ENCODE assay signal across 18 cellular contexts in genomic region chr11:1387521-1387920, GRCh38. TPM values are rescaled to one million over a fixed set of nuclear protein-coding genes. Genes with fewer than 3 reads are reported as not detected.
A peak's percentile ranks its signal among the peaks of the same experiment; 100 is the strongest.
DNase-seq lines count a peak whose midpoint lies in the region; ATAC-seq and TF ChIP-seq lines count a peak whose summit lies in the region.
"Had no signal": no experiment of that assay in that cellular context is flagged by ENCODE, and none has a peak within 500 bp of the region (broad histone marks: within the 10 kb centered on the region; RNA-seq: fewer than 3 reads in every experiment).

No MANE protein-coding gene starts in this region.

- intact Hi-C loops in Right ventricle myocardium inferior (cut with DNase I) = no loop called here
- intact Hi-C loops in lower lobe of right lung (cut with DNase I) = no loop called here
- intact Hi-C loops in Calu3 (cut with micrococcal nuclease; ENCODE audit: unreplicated experiment) = loop anchor here (5.0 kb wide), 1 partner anchor 75 kb away; no protein-coding TSS in a partner anchor

- POLR2A ChIA-PET in T-cell (lab: Charles Lee) = no interaction called here

- no peak for TF ChIP-seq CTCF in right atrium auricular region (IDR thresholded peaks at IDR 0.05)
- TF ChIP-seq CTCF in lower lobe of right lung (IDR thresholded peaks at IDR 0.05) = no peak
- no peak for TF ChIP-seq CTCF in Calu3 (IDR thresholded peaks at IDR 0.05; ENCODE audit: unreplicated experiment)

- H3K27me3 Mint-ChIP-seq in T-cell = peaks cover 14 to 15% of the 10 kb centered on the region in 2 donors
- H3K27me3 Mint-ChIP-seq in activated CD8-positive, alpha-beta memory T cell treated with anti-CD3 and anti-CD28 coated beads, Interleukin-2, amount 10 ng/mL, durations not matched to agents 7 days and 5 days = peaks cover 41% of the 10 kb centered on the region
- H3K27me3 Mint-ChIP-seq in Calu3 (ENCODE audit: unreplicated experiment) = peaks cover 39% of the 10 kb centered on the region

- no peak for ATAC-seq in Right ventricle myocardium inferior
- ATAC-seq in T-cell (replicated peaks in 1 of 4) = no peak
- ATAC-seq in lower lobe of right lung = no peak
- no peak for ATAC-seq in stimulated activated effector memory CD8-positive, alpha-beta T cell treated with anti-CD3 and anti-CD28 coated beads, Interleukin-12 subunit alpha, Interleukin-12 subunit beta, amount 100 ng/mL, for 72 hours
- no peak for ATAC-seq in activated CD8-positive, alpha-beta memory T cell treated with anti-CD3 and anti-CD28 coated beads, Interleukin-2, amount 10 ng/mL, durations not matched to agents 7 days and 5 days

- H3K9me3 ChIP-seq in right atrium auricular region (no peaks in the 10 kb centered on the region), lower lobe of right lung (no peaks in the 10 kb centered on the region)
- H3K9me3 ChIP-seq: breast epithelium had no signal

- H3K4me1 ChIP-seq in right atrium auricular region = peaks cover 0 to 25% of the 10 kb centered on the region in 2 donors
- peaks cover 14% of the 10 kb centered on the region for H3K4me1 ChIP-seq in lower lobe of right lung

- H3K27me3 ChIP-seq in right atrium auricular region = peaks cover 7 to 8% of the 10 kb centered on the region in 2 donors
- H3K27me3 ChIP-seq in lower lobe of right lung (ENCODE audit: low read depth) = peaks cover 30% of the 10 kb centered on the region

- H3K36me3 Mint-ChIP-seq in T-cell = peaks cover 2% of the 10 kb centered on the region
- peaks cover 12% of the 10 kb centered on the region for H3K36me3 Mint-ChIP-seq in stimulated activated effector memory CD8-positive, alpha-beta T cell treated with anti-CD3 and anti-CD28 coated beads, Interleukin-12 subunit alpha, Interleukin-12 subunit beta, amount 100 ng/mL, for 72 hours
- H3K36me3 Mint-ChIP-seq in activated CD8-positive, alpha-beta memory T cell treated with anti-CD3 and anti-CD28 coated beads, Interleukin-2, amount 10 ng/mL, durations not matched to agents 7 days and 5 days = no peaks in the 10 kb centered on the region
- H3K36me3 Mint-ChIP-seq in Calu3 (ENCODE audit: insufficient read depth, unreplicated experiment) = peaks cover 12% of the 10 kb centered on the region

- H3K27ac Mint-ChIP-seq in T-cell (no peak overlapping the region), Calu3 (ENCODE audit: unreplicated experiment) (no peak overlapping the region)
- H3K27ac Mint-ChIP-seq in stimulated activated effector memory CD8-positive, alpha-beta T cell treated with anti-CD3 and anti-CD28 coated beads, Interleukin-12 subunit alpha, Interleukin-12 subunit beta, amount 100 ng/mL, for 72 hours = peak overlapping the region; percentile 12
- no peak overlapping the region for H3K27ac Mint-ChIP-seq in activated CD8-positive, alpha-beta memory T cell treated with anti-CD3 and anti-CD28 coated beads, Interleukin-2, amount 10 ng/mL, durations not matched to agents 7 days and 5 days
- H3K27ac Mint-ChIP-seq: dendritic cell treated with granulocyte-macrophage colony-stimulating factor and Interleukin-4, amounts not matched to agents 40 ng/mL and 50 ng/mL, for 4 days had no signal

- H3K36me3 ChIP-seq in right atrium auricular region = no peaks in the 10 kb centered on the region
- no peaks in the 10 kb centered on the region for H3K36me3 ChIP-seq in lower lobe of right lung
- H3K36me3 ChIP-seq: breast epithelium had no signal

- H3K9me3 Mint-ChIP-seq in T-cell (no peaks in the 10 kb centered on the region), Calu3 (ENCODE audit: low read depth, unreplicated experiment) (no peaks in the 10 kb centered on the region)
- H3K9me3 Mint-ChIP-seq in stimulated activated effector memory CD8-positive, alpha-beta T cell treated with anti-CD3 and anti-CD28 coated beads, Interleukin-12 subunit alpha, Interleukin-12 subunit beta, amount 100 ng/mL, for 72 hours = no peaks in the 10 kb centered on the region
- H3K9me3 Mint-ChIP-seq in activated CD8-positive, alpha-beta memory T cell treated with anti-CD3 and anti-CD28 coated beads, Interleukin-2, amount 10 ng/mL, durations not matched to agents 7 days and 5 days (ENCODE audit: low read depth) = no peaks in the 10 kb centered on the region
- H3K9me3 Mint-ChIP-seq: dendritic cell treated with granulocyte-macrophage colony-stimulating factor and Interleukin-4, amounts not matched to agents 40 ng/mL and 50 ng/mL, for 4 days had no signal

- H3K4me3 Mint-ChIP-seq in T-cell = peak overlapping the region; percentile 21 to 65 (median 59)
- H3K4me3 Mint-ChIP-seq in stimulated activated effector memory CD8-positive, alpha-beta T cell treated with anti-CD3 and anti-CD28 coated beads, Interleukin-12 subunit alpha, Interleukin-12 subunit beta, amount 100 ng/mL, for 72 hours = peak overlapping the region; percentile 68
- no peak overlapping the region for H3K4me3 Mint-ChIP-seq in activated CD8-positive, alpha-beta memory T cell treated with anti-CD3 and anti-CD28 coated beads, Interleukin-2, amount 10 ng/mL, durations not matched to agents 7 days and 5 days
- no peak overlapping the region for H3K4me3 Mint-ChIP-seq in Calu3 (ENCODE audit: low read depth, unreplicated experiment)
- H3K4me3 Mint-ChIP-seq: dendritic cell treated with granulocyte-macrophage colony-stimulating factor and Interleukin-4, amounts not matched to agents 40 ng/mL and 50 ng/mL, for 4 days had no signal

- no TSS peak for BruUV-seq in Calu3 (replicated peaks; lab: Mats Ljungman, UMichigan)

- H3K4me1 Mint-ChIP-seq in T-cell (peaks cover 9 to 22% (median 11%) of the 10 kb centered on the region in 3 donors), Calu3 (ENCODE audit: low read depth, unreplicated experiment) (no peaks in the 10 kb centered on the region)
- H3K4me1 Mint-ChIP-seq in stimulated activated effector memory CD8-positive, alpha-beta T cell treated with anti-CD3 and anti-CD28 coated beads, Interleukin-12 subunit alpha, Interleukin-12 subunit beta, amount 100 ng/mL, for 72 hours = peaks cover 27% of the 10 kb centered on the region
- H3K4me1 Mint-ChIP-seq in activated CD8-positive, alpha-beta memory T cell treated with anti-CD3 and anti-CD28 coated beads, Interleukin-2, amount 10 ng/mL, durations not matched to agents 7 days and 5 days = peaks cover 11% of the 10 kb centered on the region

- CTCF ChIA-PET in T-cell (lab: Charles Lee) (no interaction called here), Calu3 (lab: Charles Lee) (no interaction called here)
- CTCF ChIA-PET in activated CD8-positive, alpha-beta memory T cell treated with anti-CD3 and anti-CD28 coated beads, Interleukin-2, amount 10 ng/mL, durations not matched to agents 7 days and 5 days (lab: Charles Lee) = no interaction called here

- H3K4me3 ChIP-seq in right atrium auricular region (no peak overlapping the region), lower lobe of right lung (no peak overlapping the region)
- H3K4me3 ChIP-seq: breast epithelium had no signal

- peak; percentile 57 for DNase-seq in Right ventricle myocardium inferior (ENCODE audit: missing footprints)
- no peak for DNase-seq in right atrium auricular region (ENCODE audit: low spot score)
- no peak for DNase-seq in T-cell
- peak; percentile 45 for DNase-seq in lower lobe of right lung
- no peak for DNase-seq in stimulated activated effector memory CD8-positive, alpha-beta T cell treated with anti-CD3 and anti-CD28 coated beads, Interleukin-12 subunit alpha, Interleukin-12 subunit beta, amount 100 ng/mL, for 72 hours (ENCODE audit: low spot score in 2 of 2)
- DNase-seq in activated CD8-positive, alpha-beta memory T cell treated with anti-CD3 and anti-CD28 coated beads, Interleukin-2, amount 10 ng/mL, durations not matched to agents 7 days and 5 days = no peak
- no peak for DNase-seq in Calu3
- no peak for DNase-seq in NCI-H524 (lab: John Stamatoyannopoulos, UW)
- DNase-seq: activated T-cell treated with anti-CD3 and anti-CD28 coated beads, Interleukin-2, amount 50 U/mL, for 1 hour; foreskin melanocyte; KBM-7; kidney glomerular epithelial cell; NCI-H446; occipital lobe had no signal

- no peak overlapping the region for H3K27ac ChIP-seq in right atrium auricular region
- H3K27ac ChIP-seq in lower lobe of right lung = no peak overlapping the region
- H3K27ac ChIP-seq: breast epithelium, epithelial cell of prostate had no signal

RNA-seq across cellular contexts. Expression of gene BRSK2, which starts 2.2 kb away (rescaled TPM):
- 1.4 TPM for total RNA-seq in Right ventricle myocardium inferior
- total RNA-seq in right atrium auricular region = under 1 TPM; 0.19 to 0.51 TPM
- 1 to 10 TPM in 2 of 5 donors, under 1 TPM in 3; 0.54 to 1.5 (median 0.95) TPM for total RNA-seq in T-cell
- total RNA-seq in lower lobe of right lung = 0.62 TPM
- under 1 TPM in 1 of 2 experiments, not detected in 1; 0.40 TPM for total RNA-seq in activated CD8-positive, alpha-beta memory T cell treated with anti-CD3 and anti-CD28 coated beads, Interleukin-2, amount 10 ng/mL, durations not matched to agents 7 days and 5 days
- 2.6 and 8.8 TPM in 2 replicates for total RNA-seq in Calu3 (2022)
- total RNA-seq: RPMI7951 had no signal

Comparison
In these comparisons a context has a peak if more than half of its experiments do, and no peak if none do; other contexts are left out.
1. DNase-seq: peak in Right ventricle myocardium inferior (single experiment) and lower lobe of right lung (single experiment); none in right atrium auricular region (single experiment), T-cell (0 of 34), stimulated activated effector memory CD8-positive, alpha-beta T cell treated with anti-CD3 and anti-CD28 coated beads, Interleukin-12 subunit alpha, Interleukin-12 subunit beta, amount 100 ng/mL, for 72 hours (0 of 2), activated CD8-positive, alpha-beta memory T cell treated with anti-CD3 and anti-CD28 coated beads, Interleukin-2, amount 10 ng/mL, durations not matched to agents 7 days and 5 days (single experiment), Calu3 (single experiment) and NCI-H524 (0 of 2).
2. H3K4me3 Mint-ChIP-seq: peak in T-cell (3 of 3) and stimulated activated effector memory CD8-positive, alpha-beta T cell treated with anti-CD3 and anti-CD28 coated beads, Interleukin-12 subunit alpha, Interleukin-12 subunit beta, amount 100 ng/mL, for 72 hours (single experiment); none in activated CD8-positive, alpha-beta memory T cell treated with anti-CD3 and anti-CD28 coated beads, Interleukin-2, amount 10 ng/mL, durations not matched to agents 7 days and 5 days (single experiment) and Calu3 (single experiment).